15 cellular contexts compared by ENCODE assay signal in genomic region chr18:74137920-74138538, GRCh38. TPM values are rescaled to one million over a fixed set of nuclear protein-coding genes. Genes with fewer than 3 reads are reported as not detected.
"Had no signal": no experiment of that assay in that cellular context is flagged by ENCODE, and none has a peak within 500 bp of the region (broad histone marks: within the 10 kb centered on the region; RNA-seq: fewer than 3 reads in every experiment).

No MANE protein-coding gene starts in this region.

- DNase-seq: activated naive CD8-positive, alpha-beta T cell treated with anti-CD3 and anti-CD28 coated beads, Interleukin-2, amount 10 ng/mL, durations not matched to agents 7 days and 5 days; activated T-cell treated with anti-CD3 and anti-CD28 coated beads, Interleukin-2, amount 50 U/mL, for 72 hours; esophagus squamous epithelium; foreskin fibroblast; glutamatergic neuron; lower lobe of right lung; midbrain; transverse colon had no signal

- H3K9me3 Mint-ChIP-seq: activated naive CD8-positive, alpha-beta T cell treated with anti-CD3 and anti-CD28 coated beads, Interleukin-2, amount 10 ng/mL, durations not matched to agents 7 days and 5 days; activated T-cell treated with anti-CD3 and anti-CD28 coated beads, Interleukin-2, amount 50 U/mL, for 72 hours; T-helper 1 cell treated with Interleukin-12 subunit alpha and Interleukin-12 subunit beta and Interleukin-4 antibody, amounts not matched to agents 30 μg/mL and 1 μg/mL, for 36 hours had no signal

- H3K4me3 ChIP-seq: ascending aorta, esophagus squamous epithelium, lower lobe of right lung, right atrium auricular region, skin epidermis, transverse colon had no signal

- ATAC-seq: activated T-cell treated with anti-CD3 and anti-CD28 coated beads, Interleukin-2, amount 50 U/mL, for 72 hours; lower lobe of right lung; WTC11 had no signal

- H3K9me3 ChIP-seq: ascending aorta, esophagus squamous epithelium, lower lobe of right lung, neutrophil, right atrium auricular region, transverse colon had no signal

- FAIRE-seq: colon had no signal

- H3K36me3 Mint-ChIP-seq: activated naive CD8-positive, alpha-beta T cell treated with anti-CD3 and anti-CD28 coated beads, Interleukin-2, amount 10 ng/mL, durations not matched to agents 7 days and 5 days; WTC11 had no signal

- H3K27ac ChIP-seq: ascending aorta, esophagus squamous epithelium, lower lobe of right lung, neutrophil, right atrium auricular region, skin epidermis, transverse colon had no signal

- H3K36me3 ChIP-seq: ascending aorta, esophagus squamous epithelium, lower lobe of right lung, neutrophil, right atrium auricular region, transverse colon had no signal

- H3K4me1 ChIP-seq: ascending aorta, lower lobe of right lung, right atrium auricular region, transverse colon had no signal

- H3K4me3 Mint-ChIP-seq: activated naive CD8-positive, alpha-beta T cell treated with anti-CD3 and anti-CD28 coated beads, Interleukin-2, amount 10 ng/mL, durations not matched to agents 7 days and 5 days; activated T-cell treated with anti-CD3 and anti-CD28 coated beads, Interleukin-2, amount 50 U/mL, for 72 hours; T-helper 1 cell treated with Interleukin-12 subunit alpha and Interleukin-12 subunit beta and Interleukin-4 antibody, amounts not matched to agents 30 μg/mL and 1 μg/mL, for 36 hours; WTC11 had no signal

- H3K27me3 ChIP-seq: ascending aorta, esophagus squamous epithelium, neutrophil, right atrium auricular region had no signal

- H3K27ac Mint-ChIP-seq: activated T-cell treated with anti-CD3 and anti-CD28 coated beads, Interleukin-2, amount 50 U/mL, for 72 hours; T-helper 1 cell treated with Interleukin-12 subunit alpha and Interleukin-12 subunit beta and Interleukin-4 antibody, amounts not matched to agents 30 μg/mL and 1 μg/mL, for 36 hours; WTC11 had no signal

RNA-seq across cellular contexts. Expression of gene FBXO15, which starts 9.6 kb away (rescaled TPM):
- total RNA-seq: ascending aorta had no signal
